ENCODE assay signal across 22 cellular contexts in genomic region chr2:49241506-49241905, GRCh38.
DNase-seq lines count a peak whose midpoint lies in the region; TF ChIP-seq lines count a peak whose summit lies in the region.
"Had no signal": no experiment of that assay in that cellular context is flagged by ENCODE, and none has a peak within 500 bp of the region (broad histone marks: within the 10 kb centered on the region; RNA-seq: fewer than 3 reads in every experiment).

No MANE protein-coding gene starts in this region.

- DNase-seq in AG04449 (ENCODE audit: low read depth, low spot score) = peak; percentile 3
- peak; percentile 20 for DNase-seq in GM23248
- no peak for DNase-seq in chondrocyte (ENCODE audit: low spot score)
- peak; percentile 38 for DNase-seq in kidney tubule cell (ENCODE audit: low spot score)
- DNase-seq in immature natural killer cell = no peak
- DNase-seq in DMS53 (lab: John Stamatoyannopoulos, UW) = no peak
- DNase-seq in foreskin melanocyte = no peak
- no peak for DNase-seq in DMS53 treated with DMSO at 0.1 percent for 48 hours (lab: John Stamatoyannopoulos, UW; ENCODE audit: unreplicated experiment)
- DNase-seq: 8988T; CD8-positive, alpha-beta T cell; DMS79; Kasumi-1; MM.1S; NCI-H1092; NCI-H1436 treated with DMSO at 0.1 percent for 48 hours; NCI-H2029; NCI-H345; NCI-H524 treated with DMSO at 0.1 percent for 48 hours; PC-9 had no signal

- H3K4me3 ChIP-seq in AG04449 (ENCODE audit: low read depth, low read length) = no peak overlapping the region
- H3K4me3 ChIP-seq in GM23248 = no peak overlapping the region
- H3K4me3 ChIP-seq: BLaER1, HAP-1, PC-9, SJSA1 had no signal

- no peak overlapping the region for H2AFZ ChIP-seq in GM23248
- H2AFZ ChIP-seq: PC-9 had no signal

- H3K9ac ChIP-seq in GM23248 = no peak overlapping the region
- H3K9ac ChIP-seq: BLaER1 had no signal

- no peak overlapping the region for H3K4me2 ChIP-seq in GM23248 (ENCODE audit: unreplicated experiment)
- H3K4me2 ChIP-seq: BLaER1, PC-9 had no signal

- peaks cover 10% of the 10 kb centered on the region for H3K9me3 Mint-ChIP-seq in chondrocyte (ENCODE audit: low read depth)
- H3K9me3 Mint-ChIP-seq in immature natural killer cell = peaks cover 9 to 35% (median 19%) of the 10 kb centered on the region in 6 donors

- no peak overlapping the region for H3K27ac ChIP-seq in GM23248
- H3K27ac ChIP-seq: BLaER1, PC-9, SJSA1 had no signal

- H3K4me1 Mint-ChIP-seq in chondrocyte (ENCODE audit: low read depth) (peaks cover 14% of the 10 kb centered on the region), immature natural killer cell (no peaks in the 10 kb centered on the region)

- H3K27me3 ChIP-seq in GM23248 (replicated peaks; ENCODE audit: insufficient read depth) = no peaks in the 10 kb centered on the region
- H3K27me3 ChIP-seq: BLaER1, SJSA1 had no signal

- no peaks in the 10 kb centered on the region for H4K20me1 ChIP-seq in GM23248 (ENCODE audit: insufficient read depth)
- H4K20me1 ChIP-seq: BLaER1 had no signal

- H3K4me1 ChIP-seq in GM23248 (ENCODE audit: insufficient read depth) = no peaks in the 10 kb centered on the region
- H3K4me1 ChIP-seq: BLaER1, HAP-1, SJSA1 had no signal

- no peaks in the 10 kb centered on the region for H3F3A ChIP-seq in GM23248 (ENCODE audit: insufficient read depth)

- H3K36me3 ChIP-seq in GM23248 (ENCODE audit: low read depth) = no peaks in the 10 kb centered on the region
- H3K36me3 ChIP-seq: BLaER1, HAP-1, SJSA1 had no signal

- no peak overlapping the region for H3K4me3 Mint-ChIP-seq in chondrocyte (ENCODE audit: unreplicated experiment)
- H3K4me3 Mint-ChIP-seq in immature natural killer cell = no peak overlapping the region
- H3K4me3 Mint-ChIP-seq: CD8-positive, alpha-beta T cell had no signal

- no peak for TF ChIP-seq CTCF in AG04449 (IDR thresholded peaks at IDR 0.05; ENCODE audit: insufficient read depth, low read length, missing control alignments)
- TF ChIP-seq CTCF in chondrocyte (IDR thresholded peaks at IDR 0.05) = no peak

- POLR2A ChIA-PET in AG04449 (lab: Yijun Ruan, JAX) = no interaction called here

- no peaks in the 10 kb centered on the region for H3K79me2 ChIP-seq in GM23248 (ENCODE audit: insufficient read depth)

- H3K27me3 Mint-ChIP-seq in chondrocyte (ENCODE audit: low read depth) (peaks cover 3% of the 10 kb centered on the region), immature natural killer cell (ENCODE audit: low read depth in 3 of 3) (peaks cover 0 to 2% (median 0%) of the 10 kb centered on the region in 3 donors)

- CTCF ChIA-PET in AG04449 (lab: Yijun Ruan, JAX) = no interaction called here

- H3K9me3 ChIP-seq in GM23248 (ENCODE audit: low read depth) = no peaks in the 10 kb centered on the region
- H3K9me3 ChIP-seq: BLaER1, HAP-1, SJSA1 had no signal

- H3K36me3 Mint-ChIP-seq in chondrocyte (ENCODE audit: low read depth) = peaks cover 3% of the 10 kb centered on the region
- H3K36me3 Mint-ChIP-seq in immature natural killer cell = no peaks in the 10 kb centered on the region
- H3K36me3 Mint-ChIP-seq: CD8-positive, alpha-beta T cell had no signal

- in situ Hi-C loops in GM23248 (cut with MboI) = no loop called here

- H3K27ac Mint-ChIP-seq in chondrocyte (ENCODE audit: unreplicated experiment) (peak overlapping the region; percentile 68), immature natural killer cell (no peak overlapping the region)
- H3K27ac Mint-ChIP-seq: CD8-positive, alpha-beta T cell had no signal

- H3K9me2 ChIP-seq in GM23248 (ENCODE audit: insufficient read depth) = no peaks in the 10 kb centered on the region

Comparison
In these comparisons a context has a peak if more than half of its experiments do, and no peak if none do; other contexts are left out.
1. DNase-seq: peak in AG04449 (single experiment), GM23248 (single experiment) and kidney tubule cell (single experiment); none in chondrocyte (single experiment), immature natural killer cell (0 of 3), DMS53 (single experiment), foreskin melanocyte (single experiment) and DMS53 treated with DMSO at 0.1 percent for 48 hours (single experiment).